ENCODE assay signal across 10 cellular contexts in genomic region chr1:225700164-225700740, GRCh38. TPM values are rescaled to one million over a fixed set of nuclear protein-coding genes. Genes with fewer than 3 reads are reported as not detected.
A peak's percentile ranks its signal among the peaks of the same experiment; 100 is the strongest.
DNase-seq lines count a peak whose midpoint lies in the region; ATAC-seq and TF ChIP-seq lines count a peak whose summit lies in the region.
"Had no signal": no experiment of that assay in that cellular context is flagged by ENCODE, and none has a peak within 500 bp of the region (broad histone marks: within the 10 kb centered on the region; RNA-seq: fewer than 3 reads in every experiment).

No MANE protein-coding gene starts in this region.

- H3K4me1 ChIP-seq in GM23248 (ENCODE audit: insufficient read depth): peaks cover 24% of the 10 kb centered on the region

- no peaks in the 10 kb centered on the region for H3K9me3 ChIP-seq in GM23248 (ENCODE audit: low read depth)

- POLR2A ChIA-PET in RWPE1 (lab: Yijun Ruan, JAX; ENCODE audit: low non-redundant PET): interaction anchor here (1.2 kb wide), 1 partner anchor 48 kb away, joined by 3 read pairs; no protein-coding TSS in a partner anchor

- H3K9ac ChIP-seq in GM23248: peak overlapping the region; percentile 81

- peaks cover 20% of the 10 kb centered on the region for H3F3A ChIP-seq in GM23248 (ENCODE audit: insufficient read depth)

- H3K4me3 ChIP-seq in GM23248: peak overlapping the region; percentile 59

- no peaks in the 10 kb centered on the region for H3K9me2 ChIP-seq in GM23248 (ENCODE audit: insufficient read depth)

- peak overlapping the region; percentile 59 for H2AFZ ChIP-seq in GM23248

- no peaks in the 10 kb centered on the region for H3K36me3 ChIP-seq in GM23248 (ENCODE audit: low read depth)

- TF ChIP-seq CTCF in RWPE1 (conservative IDR thresholded peaks at IDR 0.05; ENCODE audit: low read depth) (no peak), GM13976 (IDR thresholded peaks at IDR 0.05; ENCODE audit: borderline replicate concordance, control extremely low read depth, extremely low read depth, insufficient read depth, missing control alignments) (no peak)

- ATAC-seq in Right ventricle myocardium inferior: no peak

- H3K27ac ChIP-seq in GM23248 (peak overlapping the region; percentile 97), RWPE1 (peak overlapping the region; percentile 46)

- WGBS in GM23248 (ENCODE audit: low coverage in 1 of 2, low lambda C conversion rate in 2 of 2, missing lambda C conversion rate in 2 of 2), 2 experiments: 2% methylated on average over 14 of the region's 14 CpGs

- intact Hi-C loops in Right ventricle myocardium inferior (cut with DNase I): no loop called here

- H3K4me2 ChIP-seq in GM23248 (ENCODE audit: unreplicated experiment): peak overlapping the region; percentile 74

- DNase-seq in GM23248 (peak; percentile 98), RWPE1 (ENCODE audit: low spot score) (peak; percentile 97), fibroblast of gingiva (ENCODE audit: low read depth) (peak; percentile 99), renal cortical epithelial cell (ENCODE audit: low read depth) (peak; percentile 99), mucosa of gallbladder (ENCODE audit: low spot score) (no peak), Right ventricle myocardium inferior (ENCODE audit: missing footprints) (no peak), GM13976 (ENCODE audit: low spot score) (no peak)
- DNase-seq in central memory CD4-positive, alpha-beta T cell: no peak
- DNase-seq: activated CD8-positive, alpha-beta memory T cell treated with anti-CD3 and anti-CD28 coated beads, Interleukin-2, amount 50 U/mL, for 4 hours; NCI-H510A had no signal

- H4K20me1 ChIP-seq in GM23248 (ENCODE audit: insufficient read depth): no peaks in the 10 kb centered on the region

- H3K79me2 ChIP-seq in GM23248 (ENCODE audit: insufficient read depth): no peaks in the 10 kb centered on the region

- in situ Hi-C loops in GM23248 (cut with MboI) (no loop called here), GM13976 (cut with MboI; ENCODE audit: low sequenced_read_pairs, unreplicated experiment) (no loop called here)

- H3K27me3 ChIP-seq in GM23248 (replicated peaks; ENCODE audit: insufficient read depth): no peaks in the 10 kb centered on the region

- CTCF ChIA-PET in RWPE1 (lab: Yijun Ruan, JAX): interaction anchor here (0.6 to 2.5 kb wide), 4 partner anchors 11 to 82 kb away, joined by 4 to 10 read pairs (median 4); no protein-coding TSS in a partner anchor

RNA-seq across cellular contexts. Expression of gene ENAH, which starts 47.3 kb away (rescaled TPM):
- total RNA-seq in GM23248 (2014; rRNA removed; shearing (Covaris generic)): 113 and 125 TPM in 2 replicates
- polyA plus RNA-seq in GM23248 (2016; fragmentation: Nextera tagmentation; extraction: Ambion mirVana): 35.5 and 40.1 TPM in 2 replicates
- total RNA-seq in renal cortical epithelial cell (85.8 and 205 TPM in 2 replicates), mucosa of gallbladder (258 TPM), Right ventricle myocardium inferior (80.0 TPM)

Comparison
In these comparisons a context has a peak if more than half of its experiments do, and no peak if none do; other contexts are left out.
1. DNase-seq: peak in GM23248 (single experiment), RWPE1 (single experiment), fibroblast of gingiva (single experiment) and renal cortical epithelial cell (single experiment); none in mucosa of gallbladder (single experiment), Right ventricle myocardium inferior (single experiment), central memory CD4-positive, alpha-beta T cell (single experiment) and GM13976 (single experiment).